Comparison of ENCODE assay signal across 18 cellular contexts in the genomic region with DNA sequence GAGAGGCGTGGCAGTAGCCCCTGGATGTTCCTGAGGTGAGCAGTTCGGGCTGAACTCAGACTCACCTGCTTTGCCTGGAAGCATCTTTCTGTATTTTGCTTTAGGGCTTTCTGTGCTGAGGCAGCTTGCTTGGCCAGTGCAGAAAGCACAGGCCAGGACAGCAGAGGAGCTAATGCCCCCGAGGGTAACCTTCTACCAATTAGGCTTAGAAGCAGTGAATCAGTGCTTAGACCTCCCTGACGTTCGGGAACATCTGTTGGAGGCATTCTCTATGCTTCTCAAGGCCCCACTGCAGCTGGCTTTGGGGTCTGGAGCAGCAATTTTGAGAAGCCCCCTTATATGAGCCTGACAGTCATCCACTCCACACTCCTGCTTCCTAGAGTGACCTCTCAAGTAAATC.
DNase-seq lines count a peak whose midpoint lies in the region; ATAC-seq lines count a peak whose summit lies in the region.
"Had no signal": no experiment of that assay in that cellular context is flagged by ENCODE, and none has a peak within 500 bp of the region (broad histone marks: within the 10 kb centered on the region; RNA-seq: fewer than 3 reads in every experiment).

No MANE protein-coding gene starts in this region.

- H3K4me3 Mint-ChIP-seq in activated CD4-positive, alpha-beta T cell treated with anti-CD3 and anti-CD28 coated beads for 36 hours, result peak overlapping the region; percentile 54
- H3K4me3 Mint-ChIP-seq in stimulated activated naive CD8-positive, alpha-beta T cell treated with anti-CD3 and anti-CD28 coated beads, Interleukin-15, amount 100 ng/mL, for 72 hours, result peak overlapping the region; percentile 73 to 78
- no peak overlapping the region for H3K4me3 Mint-ChIP-seq in activated naive CD8-positive, alpha-beta T cell treated with anti-CD3 and anti-CD28 coated beads, Interleukin-2, amount 50 U/mL, for 24 hours
- H3K4me3 Mint-ChIP-seq: CD8-positive, alpha-beta memory T cell; HFFc6 had no signal

- H3K4me1 Mint-ChIP-seq in activated CD4-positive, alpha-beta T cell treated with anti-CD3 and anti-CD28 coated beads for 36 hours, result peaks cover 48% of the 10 kb centered on the region
- peaks cover 56% of the 10 kb centered on the region for H3K4me1 Mint-ChIP-seq in stimulated activated naive CD8-positive, alpha-beta T cell treated with anti-CD3 and anti-CD28 coated beads, Interleukin-15, amount 100 ng/mL, for 72 hours
- peaks cover 52% of the 10 kb centered on the region for H3K4me1 Mint-ChIP-seq in activated naive CD8-positive, alpha-beta T cell treated with anti-CD3 and anti-CD28 coated beads, Interleukin-2, amount 50 U/mL, for 24 hours

- POLR2A ChIA-PET in activated CD4-positive, alpha-beta T cell treated with anti-CD3 and anti-CD28 coated beads for 36 hours (lab: Charles Lee), result no interaction called here

- intact Hi-C loops in activated CD4-positive, alpha-beta T cell treated with anti-CD3 and anti-CD28 coated beads for 36 hours (cut with DNase I, micrococcal nuclease), result loop anchor here (5.0 kb wide), 6 partner anchors 122 to 347 kb away; partner anchors contain the start of gene RYBP (in 1 of the 2)

- no peaks in the 10 kb centered on the region for H3K36me3 Mint-ChIP-seq in activated CD4-positive, alpha-beta T cell treated with anti-CD3 and anti-CD28 coated beads for 36 hours (ENCODE audit: low read depth)
- H3K36me3 Mint-ChIP-seq in activated naive CD8-positive, alpha-beta T cell treated with anti-CD3 and anti-CD28 coated beads, Interleukin-2, amount 50 U/mL, for 24 hours (ENCODE audit: low read depth), result no peaks in the 10 kb centered on the region
- H3K36me3 Mint-ChIP-seq: CD8-positive, alpha-beta memory T cell had no signal

- DNase-seq in activated CD4-positive, alpha-beta T cell treated with anti-CD3 and anti-CD28 coated beads for 36 hours, result no peak
- no peak for DNase-seq in activated CD4-positive, alpha-beta T cell treated with anti-CD3 and anti-CD28 coated beads, Interleukin-2, amount 50 U/mL, for 1 hour
- DNase-seq in stimulated activated naive CD8-positive, alpha-beta T cell treated with anti-CD3 and anti-CD28 coated beads, Interleukin-15, amount 100 ng/mL, for 72 hours, result no peak
- DNase-seq in stimulated activated naive CD8-positive, alpha-beta T cell treated with anti-CD3 and anti-CD28 coated beads, Interleukin-15, Interleukin-2, amounts not matched to agents 100 U/mL and 50 U/mL, for 24 hours, result no peak
- DNase-seq in activated naive CD8-positive, alpha-beta T cell treated with anti-CD3 and anti-CD28 coated beads, Interleukin-2, amount 50 U/mL, for 24 hours, result no peak
- DNase-seq in NCI-H1436 (lab: John Stamatoyannopoulos, UW) (no peak), NOMO-1 treated with dmso at 0.1 percent for 144 hours (lab: John Stamatoyannopoulos, UW; ENCODE audit: unreplicated experiment) (no peak), NCI-H524 treated with DMSO at 0.1 percent for 48 hours (lab: John Stamatoyannopoulos, UW) (no peak)
- DNase-seq: 8988T, DMS79 treated with DMSO at 0.1 percent for 48 hours, GDM1, HFFc6, NCI-H1436 treated with DMSO at 0.1 percent for 48 hours, NCI-H2081, NCI-H774 had no signal

- H3K27ac Mint-ChIP-seq in activated CD4-positive, alpha-beta T cell treated with anti-CD3 and anti-CD28 coated beads for 36 hours, result peak overlapping the region; percentile 85
- no peak overlapping the region for H3K27ac Mint-ChIP-seq in stimulated activated naive CD8-positive, alpha-beta T cell treated with anti-CD3 and anti-CD28 coated beads, Interleukin-15, amount 100 ng/mL, for 72 hours
- peak overlapping the region; percentile 83 for H3K27ac Mint-ChIP-seq in activated naive CD8-positive, alpha-beta T cell treated with anti-CD3 and anti-CD28 coated beads, Interleukin-2, amount 50 U/mL, for 24 hours
- H3K27ac Mint-ChIP-seq: CD8-positive, alpha-beta memory T cell; HFFc6 had no signal

- CTCF ChIA-PET in activated CD4-positive, alpha-beta T cell treated with anti-CD3 and anti-CD28 coated beads for 36 hours (lab: Charles Lee), result no interaction called here

- ATAC-seq in activated CD4-positive, alpha-beta T cell treated with anti-CD3 and anti-CD28 coated beads for 36 hours, result no peak
- ATAC-seq in stimulated activated naive CD8-positive, alpha-beta T cell treated with anti-CD3 and anti-CD28 coated beads, Interleukin-15, amount 100 ng/mL, for 72 hours, result no peak
- no peak for ATAC-seq in stimulated activated naive CD8-positive, alpha-beta T cell treated with anti-CD3 and anti-CD28 coated beads, Interleukin-15, Interleukin-2, amounts not matched to agents 100 U/mL and 50 U/mL, for 24 hours
- ATAC-seq in activated naive CD8-positive, alpha-beta T cell treated with anti-CD3 and anti-CD28 coated beads, Interleukin-2, amount 50 U/mL, for 24 hours, result no peak
- ATAC-seq: K562, Right ventricle myocardium inferior had no signal

- peaks cover 2% of the 10 kb centered on the region for H3K27me3 Mint-ChIP-seq in activated CD4-positive, alpha-beta T cell treated with anti-CD3 and anti-CD28 coated beads for 36 hours
- no peaks in the 10 kb centered on the region for H3K27me3 Mint-ChIP-seq in stimulated activated naive CD8-positive, alpha-beta T cell treated with anti-CD3 and anti-CD28 coated beads, Interleukin-15, amount 100 ng/mL, for 72 hours
- no peaks in the 10 kb centered on the region for H3K27me3 Mint-ChIP-seq in activated naive CD8-positive, alpha-beta T cell treated with anti-CD3 and anti-CD28 coated beads, Interleukin-2, amount 50 U/mL, for 24 hours

- peaks cover 2% of the 10 kb centered on the region for H3K9me3 Mint-ChIP-seq in activated CD4-positive, alpha-beta T cell treated with anti-CD3 and anti-CD28 coated beads for 36 hours (ENCODE audit: low read depth)
- H3K9me3 Mint-ChIP-seq in stimulated activated naive CD8-positive, alpha-beta T cell treated with anti-CD3 and anti-CD28 coated beads, Interleukin-15, amount 100 ng/mL, for 72 hours, result peaks cover 0 to 7% of the 10 kb centered on the region in 2 donors
- H3K9me3 Mint-ChIP-seq in activated naive CD8-positive, alpha-beta T cell treated with anti-CD3 and anti-CD28 coated beads, Interleukin-2, amount 50 U/mL, for 24 hours, result no peaks in the 10 kb centered on the region
- H3K9me3 Mint-ChIP-seq: HFFc6 had no signal

Comparison
In these comparisons a context has a peak if more than half of its experiments do, and no peak if none do; other contexts are left out.
1. H3K27ac Mint-ChIP-seq: peak in activated CD4-positive, alpha-beta T cell treated with anti-CD3 and anti-CD28 coated beads for 36 hours (single experiment) and activated naive CD8-positive, alpha-beta T cell treated with anti-CD3 and anti-CD28 coated beads, Interleukin-2, amount 50 U/mL, for 24 hours (single experiment); none in stimulated activated naive CD8-positive, alpha-beta T cell treated with anti-CD3 and anti-CD28 coated beads, Interleukin-15, amount 100 ng/mL, for 72 hours (0 of 2).